In the genomic region with DNA sequence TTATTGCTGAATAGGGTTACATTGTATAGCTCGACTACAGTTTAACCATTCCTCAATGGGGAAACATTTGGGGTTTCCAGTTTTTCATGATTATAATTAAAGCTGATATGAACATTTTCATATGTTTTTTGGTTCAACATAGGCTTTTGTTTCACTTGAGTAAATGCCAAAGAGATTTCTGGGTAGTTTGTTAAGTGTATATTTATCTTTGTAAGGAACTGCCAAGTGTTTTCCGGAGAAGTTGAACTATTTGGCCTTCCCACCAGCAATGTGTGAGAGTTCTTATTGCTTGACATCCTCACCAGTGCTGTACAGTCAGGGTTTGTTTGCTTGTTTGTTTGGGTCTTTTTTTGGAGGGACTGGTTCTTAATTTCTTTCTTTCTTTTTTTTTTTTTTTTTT, we compare ENCODE assay signal across 15 cellular contexts.
DNase-seq lines count a peak whose midpoint lies in the region; TF ChIP-seq lines count a peak whose summit lies in the region.
"Had no signal": no experiment of that assay in that cellular context is flagged by ENCODE, and none has a peak within 500 bp of the region (broad histone marks: within the 10 kb centered on the region; RNA-seq: fewer than 3 reads in every experiment).

No MANE protein-coding gene starts in this region.

- H3F3A ChIP-seq in PC-9 (ENCODE audit: insufficient read depth, low read depth): peaks cover 39% of the 10 kb centered on the region; the same call in 1 of the 2 replicates

- H3K23ac ChIP-seq in trophoblast cell (ENCODE audit: low read length): no peak overlapping the region
- no peak overlapping the region for H3K23ac ChIP-seq in mesendoderm (ENCODE audit: low read length)

- H3K4ac ChIP-seq in trophoblast cell (ENCODE audit: low read depth, low read length): no peak overlapping the region
- H3K4ac ChIP-seq in mesendoderm (ENCODE audit: low read depth, low read length): no peak overlapping the region

- H4K20me1 ChIP-seq in BLaER1 (no peaks in the 10 kb centered on the region), PC-9 (ENCODE audit: insufficient read depth) (no peaks in the 10 kb centered on the region)

- H3K79me2 ChIP-seq in PC-9 (ENCODE audit: low read depth) (no peaks in the 10 kb centered on the region), trophoblast cell (ENCODE audit: control insufficient read depth, insufficient read depth, low read length, poor library complexity) (peaks cover 3% of the 10 kb centered on the region), mesendoderm (ENCODE audit: control insufficient read depth, insufficient read depth, low read length) (no peaks in the 10 kb centered on the region)

- no peak for TF ChIP-seq CTCF in PC-9 (conservative IDR thresholded peaks at IDR 0.05)

- H3K9me2 ChIP-seq in PC-9 (ENCODE audit: insufficient read depth): no peaks in the 10 kb centered on the region

- H2BK120ac ChIP-seq in trophoblast cell (ENCODE audit: insufficient read depth, low read length, poor library complexity) (peak overlapping the region; percentile 17), mesendoderm (ENCODE audit: low read depth, low read length) (no peak overlapping the region)

- H3K4me3 ChIP-seq in BLaER1: no peak overlapping the region
- no peak overlapping the region for H3K4me3 ChIP-seq in PC-9
- no peak overlapping the region for H3K4me3 ChIP-seq in trophoblast cell (ENCODE audit: low read depth, low read length)
- no peak overlapping the region for H3K4me3 ChIP-seq in mesendoderm (ENCODE audit: low read length)
- H3K4me3 ChIP-seq: colonic mucosa, GM23338, tibial nerve had no signal

- no peak overlapping the region for H4K91ac ChIP-seq in trophoblast cell (ENCODE audit: low read depth, low read length)

- H3K27me3 ChIP-seq in BLaER1 (no peaks in the 10 kb centered on the region), PC-9 (ENCODE audit: insufficient read depth, low read depth) (no peaks in the 10 kb centered on the region), trophoblast cell (ENCODE audit: insufficient read depth, low read length) (no peaks in the 10 kb centered on the region), mesendoderm (ENCODE audit: insufficient read depth, low read length, poor library complexity) (no peaks in the 10 kb centered on the region)
- H3K27me3 ChIP-seq: colonic mucosa, neutrophil, tibial nerve had no signal

- BruUV-seq in PC-9 (replicated peaks; lab: Mats Ljungman, UMichigan): TSS peak; percentile 95

- H3K36me3 ChIP-seq in BLaER1 (no peaks in the 10 kb centered on the region), PC-9 (ENCODE audit: low read depth) (no peaks in the 10 kb centered on the region), trophoblast cell (ENCODE audit: control insufficient read depth in 1 of 2, insufficient read depth in 2 of 2, low read length in 2 of 2) (no peaks in the 10 kb centered on the region), mesendoderm (ENCODE audit: control insufficient read depth, insufficient read depth, low read length) (no peaks in the 10 kb centered on the region)
- H3K36me3 ChIP-seq: colonic mucosa, neutrophil, tibial nerve had no signal

- H3K4me2 ChIP-seq in BLaER1 (peak overlapping the region; percentile 5; the same call in 1 of the 2 replicates), PC-9 (peak overlapping the region; percentile 27), trophoblast cell (ENCODE audit: low read length) (no peak overlapping the region), mesendoderm (ENCODE audit: low read length) (no peak overlapping the region)
- H3K4me2 ChIP-seq: GM23338 had no signal

- no peak overlapping the region for H4K5ac ChIP-seq in mesendoderm (ENCODE audit: low read length)

- H3K18ac ChIP-seq in trophoblast cell (ENCODE audit: low read length): no peak overlapping the region
- H3K18ac ChIP-seq in mesendoderm (ENCODE audit: low read length): no peak overlapping the region

- H2AFZ ChIP-seq in PC-9: 0 out of 2 replicates have a peak overlapping the region, but pooled peaks have one; percentile 2
- H2AFZ ChIP-seq in trophoblast cell (ENCODE audit: insufficient read depth, low read length, poor library complexity): no peak overlapping the region

- no peak overlapping the region for H3K56ac ChIP-seq in mesendoderm (ENCODE audit: low read length)

- H3K14ac ChIP-seq in trophoblast cell (ENCODE audit: low read length): no peak overlapping the region

- intact Hi-C loops in PC-9 (cut with micrococcal nuclease; ENCODE audit: unreplicated experiment): no loop called here

- peaks cover 21% of the 10 kb centered on the region for H3K79me1 ChIP-seq in trophoblast cell (ENCODE audit: low read length)
- H3K79me1 ChIP-seq in mesendoderm (ENCODE audit: low read length): no peaks in the 10 kb centered on the region

- H3K27ac ChIP-seq in BLaER1 (no peak overlapping the region), PC-9 (peak overlapping the region; percentile 56), trophoblast cell (ENCODE audit: low read depth, low read length) (peak overlapping the region; percentile 69), mesendoderm (ENCODE audit: low read depth, low read length) (no peak overlapping the region)
- H3K27ac ChIP-seq: colonic mucosa, neutrophil had no signal

- H4K8ac ChIP-seq in trophoblast cell (ENCODE audit: low read depth, low read length) (no peak overlapping the region), mesendoderm (ENCODE audit: low read depth, low read length) (no peak overlapping the region)

- POLR2A ChIA-PET in PC-9 (lab: Charles Lee; ENCODE audit: unreplicated experiment): interaction anchor here (0.7 kb wide), 1 partner anchor 241 kb away, joined by 3 read pairs; no protein-coding TSS in a partner anchor

- no peak overlapping the region for H4K12ac ChIP-seq in trophoblast cell (ENCODE audit: low read depth, low read length)

- H2BK15ac ChIP-seq in mesendoderm (replicated peaks; ENCODE audit: low read depth): no peak overlapping the region

- H3K9ac ChIP-seq in BLaER1 (no peak overlapping the region), trophoblast cell (ENCODE audit: low read length) (no peak overlapping the region), mesendoderm (ENCODE audit: low read length) (no peak overlapping the region)

- DNase-seq in PC-9: no peak
- DNase-seq in fibroblast of peridontal ligament (ENCODE audit: extremely low read depth): peak; percentile 93
- no peak for DNase-seq in trophoblast cell
- no peak for DNase-seq in activated CD4-positive, alpha-beta T cell treated with anti-CD3 and anti-CD28 coated beads, Interleukin-2, amount 50 U/mL, for 48 hours
- no peak for DNase-seq in mesendoderm
- no peak for DNase-seq in activated CD4-positive, alpha-beta T cell treated with anti-CD3 and anti-CD28 coated beads for 1 hour
- DNase-seq in middle frontal gyrus (ENCODE audit: extremely low spot score, low spot score): no peak
- DNase-seq: activated naive CD8-positive, alpha-beta T cell treated with anti-CD3 and anti-CD28 coated beads for 36 hours; colonic mucosa; NCI-H1436; NCI-H524 had no signal

- H2BK5ac ChIP-seq in trophoblast cell (ENCODE audit: low read depth, low read length, poor library complexity): no peak overlapping the region
- H2BK5ac ChIP-seq in mesendoderm (ENCODE audit: low read length): no peak overlapping the region

- no peak overlapping the region for H2AK5ac ChIP-seq in trophoblast cell (ENCODE audit: low read length)
- H2AK5ac ChIP-seq in mesendoderm (ENCODE audit: low read length): no peak overlapping the region

- H3K4me1 ChIP-seq in BLaER1 (peaks cover 12% of the 10 kb centered on the region), PC-9 (replicated peaks; ENCODE audit: insufficient read depth) (peaks cover 41% of the 10 kb centered on the region), trophoblast cell (ENCODE audit: control insufficient read depth in 1 of 2, insufficient read depth in 2 of 2, low read length in 2 of 2) (peaks cover 15 to 24% of the 10 kb centered on the region in 2 experiments), mesendoderm (ENCODE audit: control insufficient read depth, low read depth, low read length) (peaks cover 8% of the 10 kb centered on the region)
- H3K4me1 ChIP-seq: colonic mucosa had no signal

- CTCF ChIA-PET in PC-9 (lab: Charles Lee): interaction anchor here (0.6 kb wide), 1 partner anchor 117 kb away, joined by 5 read pairs; no protein-coding TSS in a partner anchor

- WGBS in trophoblast cell (ENCODE audit: extremely low coverage, insufficient coverage, insufficient read length): no CpG with 5 or more reads among the region's 2 CpGs
- no CpG with 5 or more reads among the region's 2 CpGs for WGBS in mesendoderm (ENCODE audit: extremely low coverage, insufficient coverage, low lambda C conversion rate)

- no peak overlapping the region for H2BK12ac ChIP-seq in trophoblast cell (ENCODE audit: low read length)

- H3K9me3 ChIP-seq in BLaER1 (no peaks in the 10 kb centered on the region), PC-9 (ENCODE audit: insufficient read depth, low read depth) (no peaks in the 10 kb centered on the region), trophoblast cell (ENCODE audit: insufficient read depth, low read depth, low read length) (no peaks in the 10 kb centered on the region)
- H3K9me3 ChIP-seq: colonic mucosa, neutrophil, tibial nerve had no signal

Comparison
In these comparisons a context has a peak if more than half of its experiments do, and no peak if none do; other contexts are left out.
1. H3K27ac ChIP-seq: peak in PC-9 (single experiment) and trophoblast cell (single experiment); none in BLaER1 (single experiment) and mesendoderm (single experiment).
2. H3K4me2 ChIP-seq: peak in BLaER1 (single experiment) and PC-9 (single experiment); none in trophoblast cell (single experiment) and mesendoderm (single experiment).